Comparison of ENCODE assay signal across 32 cellular contexts in genomic region chr11:78931891-78932290, GRCh38.
"Had no signal": no experiment of that assay in that cellular context is flagged by ENCODE, and none has a peak within 500 bp of the region (broad histone marks: within the 10 kb centered on the region; RNA-seq: fewer than 3 reads in every experiment).

No MANE protein-coding gene starts in this region.

- H3K9me3 Mint-ChIP-seq: activated CD4-positive, alpha-beta memory T cell treated with anti-CD3 and anti-CD28 coated beads for 36 hours; activated CD4-positive, alpha-beta T cell treated with anti-CD3 and anti-CD28 coated beads, Interleukin-2, amount 10 ng/mL, durations not matched to agents 24 days and 14 days; activated naive CD4-positive, alpha-beta T cell treated with anti-CD3 and anti-CD28 coated beads for 36 hours; activated naive CD8-positive, alpha-beta T cell treated with anti-CD3 and anti-CD28 coated beads for 36 hours; activated T-helper 1 cell treated with anti-CD3 and anti-CD28 coated beads, Interleukin-12 subunit alpha, Interleukin-12 subunit beta, Interleukin-2, Interleukin-4 antibody, amounts not matched to agents 30 ng/mL and 10 ng/mL and 1 ng/mL, durations not matched to agents 14 hours and 24 hours and 36 hours; effector memory CD8-positive, alpha-beta T cell; nephron; stimulated activated naive B cell treated with anti-CD40 and anti-IgM and Interleukin-4, amounts not matched to agents 10 μg/mL and 1 μg/mL and 100 μg/mL, for 72 hours had no signal

- H3K9me3 ChIP-seq: adrenal gland, body of pancreas, colonic mucosa, heart left ventricle, lower lobe of right lung, mucosa of descending colon, ovary, prostate gland, stomach, suprapubic skin, tibial artery had no signal

- H3K4me1 Mint-ChIP-seq: activated CD4-positive, alpha-beta T cell treated with anti-CD3 and anti-CD28 coated beads, Interleukin-2, amount 10 ng/mL, durations not matched to agents 24 days and 14 days; activated naive CD8-positive, alpha-beta T cell treated with anti-CD3 and anti-CD28 coated beads for 36 hours; immature natural killer cell; stimulated activated naive B cell treated with anti-CD40 and anti-IgM and Interleukin-4, amounts not matched to agents 10 μg/mL and 1 μg/mL and 100 μg/mL, for 72 hours had no signal

- H3K27me3 ChIP-seq: adrenal gland, body of pancreas, colonic mucosa, ovary, stomach, tibial artery had no signal

- H3K36me3 Mint-ChIP-seq: activated CD4-positive, alpha-beta memory T cell treated with anti-CD3 and anti-CD28 coated beads for 36 hours; activated naive CD8-positive, alpha-beta T cell treated with anti-CD3 and anti-CD28 coated beads for 36 hours; immature natural killer cell; stimulated activated naive B cell treated with anti-CD40 and anti-IgM and Interleukin-4, amounts not matched to agents 10 μg/mL and 1 μg/mL and 100 μg/mL, for 72 hours had no signal

- H3K4me1 ChIP-seq: adrenal gland, body of pancreas, colonic mucosa, lower lobe of right lung, prostate gland, suprapubic skin, tibial artery had no signal

- H3K4me2 ChIP-seq: smooth muscle cell had no signal

- H3K27ac ChIP-seq: adrenal gland, body of pancreas, colonic mucosa, lower lobe of right lung, ovary, prostate gland, suprapubic skin, tibial artery had no signal

- H3K36me3 ChIP-seq: adrenal gland, cardiac muscle cell, colonic mucosa, heart left ventricle, lower lobe of right lung, ovary, prostate gland, stomach, suprapubic skin, tibial artery had no signal

- DNase-seq: activated CD4-positive, alpha-beta memory T cell treated with anti-CD3 and anti-CD28 coated beads for 36 hours; activated CD4-positive, alpha-beta T cell treated with anti-CD3 and anti-CD28 coated beads, Interleukin-2, amount 10 ng/mL, durations not matched to agents 24 days and 14 days; activated CD8-positive, alpha-beta memory T cell treated with anti-CD3 and anti-CD28 coated beads, Interleukin-2, amount 50 U/mL, for 4 hours; activated effector memory CD4-positive, alpha-beta T cell treated with anti-CD3 and anti-CD28 coated beads, Interleukin-2, amount 50 U/mL, for 16 hours; activated naive CD4-positive, alpha-beta T cell treated with anti-CD3 and anti-CD28 coated beads for 36 hours; activated naive CD8-positive, alpha-beta T cell treated with anti-CD3 and anti-CD28 coated beads for 36 hours; activated T-cell treated with anti-CD3 and anti-CD28 coated beads, Interleukin-2, amount 50 U/mL, for 1 hour; adrenal gland; aorta; body of pancreas; cerebellar nuclear complex; colonic mucosa; effector memory CD8-positive, alpha-beta T cell; foreskin fibroblast; heart left ventricle; hypothalamus; immature natural killer cell; lower lobe of right lung; mesendoderm; mucosa of descending colon; ovary; stimulated activated CD4-positive, alpha-beta T cell treated with anti-CD3 and anti-CD28 coated beads, Interleukin-15, amount 100 ng/mL, for 24 hours; stimulated activated CD4-positive, alpha-beta T cell treated with anti-CD3 and anti-CD28 coated beads, Interleukin-2, amount 100 ng/mL, for 24 hours; stimulated activated naive B cell treated with anti-CD40 and anti-IgM and Interleukin-4, amounts not matched to agents 10 μg/mL and 1 μg/mL and 100 μg/mL, for 72 hours; stomach; tibial artery had no signal

- H3K4me3 Mint-ChIP-seq: activated CD4-positive, alpha-beta memory T cell treated with anti-CD3 and anti-CD28 coated beads for 36 hours; activated CD4-positive, alpha-beta T cell treated with anti-CD3 and anti-CD28 coated beads, Interleukin-2, amount 10 ng/mL, durations not matched to agents 24 days and 14 days; activated naive CD4-positive, alpha-beta T cell treated with anti-CD3 and anti-CD28 coated beads for 36 hours; activated naive CD8-positive, alpha-beta T cell treated with anti-CD3 and anti-CD28 coated beads for 36 hours; activated T-helper 1 cell treated with anti-CD3 and anti-CD28 coated beads, Interleukin-12 subunit alpha, Interleukin-12 subunit beta, Interleukin-2, Interleukin-4 antibody, amounts not matched to agents 30 ng/mL and 10 ng/mL and 1 ng/mL, durations not matched to agents 14 hours and 24 hours and 36 hours; effector memory CD8-positive, alpha-beta T cell; immature natural killer cell; nephron; stimulated activated naive B cell treated with anti-CD40 and anti-IgM and Interleukin-4, amounts not matched to agents 10 μg/mL and 1 μg/mL and 100 μg/mL, for 72 hours had no signal

- ATAC-seq: body of pancreas; effector memory CD8-positive, alpha-beta T cell; heart left ventricle; mucosa of descending colon; stimulated activated naive B cell treated with anti-CD40 and anti-IgM and Interleukin-4, amounts not matched to agents 10 μg/mL and 1 μg/mL and 100 μg/mL, for 72 hours had no signal

- H3K4me3 ChIP-seq: adrenal gland, body of pancreas, cardiac muscle cell, colonic mucosa, heart left ventricle, lower lobe of right lung, mucosa of descending colon, ovary, prostate gland, smooth muscle cell, stomach, suprapubic skin, tibial artery had no signal

- H3K27ac Mint-ChIP-seq: activated CD4-positive, alpha-beta memory T cell treated with anti-CD3 and anti-CD28 coated beads for 36 hours; activated CD4-positive, alpha-beta T cell treated with anti-CD3 and anti-CD28 coated beads, Interleukin-2, amount 10 ng/mL, durations not matched to agents 24 days and 14 days; activated naive CD4-positive, alpha-beta T cell treated with anti-CD3 and anti-CD28 coated beads for 36 hours; activated naive CD8-positive, alpha-beta T cell treated with anti-CD3 and anti-CD28 coated beads for 36 hours; activated T-helper 1 cell treated with anti-CD3 and anti-CD28 coated beads, Interleukin-12 subunit alpha, Interleukin-12 subunit beta, Interleukin-2, Interleukin-4 antibody, amounts not matched to agents 30 ng/mL and 10 ng/mL and 1 ng/mL, durations not matched to agents 14 hours and 24 hours and 36 hours; effector memory CD8-positive, alpha-beta T cell; immature natural killer cell; stimulated activated naive B cell treated with anti-CD40 and anti-IgM and Interleukin-4, amounts not matched to agents 10 μg/mL and 1 μg/mL and 100 μg/mL, for 72 hours had no signal
